ENCODE assay signal across 1 cellular context in genomic region chrX:123859828-123860505, GRCh38.
TF ChIP-seq lines count a peak whose summit lies in the region.

Gene XIAP (plus strand): TSS chrX:123860053. CDS start chrX:123885663, 25,610 bp downstream.

TF ChIP-seq in GM12878, 131 proteins besides CTCF, POLR2A, EP300 and RAD21 (continued from another document and continues in another):
- TF ChIP-seq ATF3 (IDR thresholded peaks at IDR 0.05; ENCODE audit: borderline replicate concordance, extremely low read depth, low read depth, low read length) (no peak), FOS (IDR thresholded peaks at IDR 0.05; ENCODE audit: borderline replicate concordance, extremely low read depth, insufficient read length) (no peak), CUX1 (IDR thresholded peaks at IDR 0.05; ENCODE audit: insufficient replicate concordance, low read depth, low read length) (no peak), HDAC6 (IDR thresholded peaks at IDR 0.05; ENCODE audit: unreplicated experiment) (no peak), ELK1 (IDR thresholded peaks at IDR 0.05; ENCODE audit: low read depth, low read length) (no peak), SRF (IDR thresholded peaks at IDR 0.05; ENCODE audit: low read depth in 2 of 2, low read length in 2 of 2) (no peak), BHLHE40 (IDR thresholded peaks at IDR 0.05; ENCODE audit: borderline replicate concordance in 1 of 2, low read depth in 2 of 2, low read length in 1 of 2) (peak in 1 of 2 experiments; percentile 58; a peak in 2 of 4 replicates), JUNB (IDR thresholded peaks at IDR 0.05) (no peak), PRDM15 (CRISPR knock-in tag; IDR thresholded peaks at IDR 0.05) (no peak), E2F8 (IDR thresholded peaks at IDR 0.05; ENCODE audit: low read depth, partially characterized antibody) (no peak), PBX3 (IDR thresholded peaks at IDR 0.05; ENCODE audit: insufficient replicate concordance, low read depth, low read length) (peak; percentile 69), SUPT20H (IDR thresholded peaks at IDR 0.05; ENCODE audit: borderline replicate concordance, control insufficient read depth, low read depth, low read length) (no peak), POLR2AphosphoS5 (IDR thresholded peaks at IDR 0.05; ENCODE audit: low read length) (peak; percentile 82), MXI1 (IDR thresholded peaks at IDR 0.05; ENCODE audit: low read depth, low read length) (peak; percentile 14), MTA2 (IDR thresholded peaks at IDR 0.05; ENCODE audit: low read depth) (no peak), MYC (IDR thresholded peaks at IDR 0.05; ENCODE audit: insufficient read depth, insufficient read length, insufficient replicate concordance, low read length, severe bottlenecking) (no peak), FOXM1 (IDR thresholded peaks at IDR 0.05; ENCODE audit: low read depth, low read length) (no peak), EGR1 (IDR thresholded peaks at IDR 0.05; ENCODE audit: borderline replicate concordance in 1 of 2, low read depth in 2 of 2, low read length in 2 of 2) (peak in 1 of 2 experiments; percentile 23; a peak in 1 of 3 replicates), RELA (IDR thresholded peaks at IDR 0.05; ENCODE audit: borderline replicate concordance, partially characterized antibody) (no peak), HDAC2 (IDR thresholded peaks at IDR 0.05) (no peak), IKZF2 (IDR thresholded peaks at IDR 0.05) (peak; percentile 39 to 41; a peak in 3 of 4 replicates), CBFB (IDR thresholded peaks at IDR 0.05; ENCODE audit: low read depth) (peak; percentile 26; the same call in 1 of the 2 replicates), SIX5 (IDR thresholded peaks at IDR 0.05; ENCODE audit: low read depth, low read length, severe bottlenecking) (no peak), ZBTB33 (IDR thresholded peaks at IDR 0.05) (no peak), ZBED1 (IDR thresholded peaks at IDR 0.05; ENCODE audit: borderline replicate concordance) (no peak), SPI1 (IDR thresholded peaks at IDR 0.05; ENCODE audit: borderline replicate concordance, insufficient read depth, low read depth, low read length) (peak; percentile 14; the same call in 1 of the 2 replicates), ESRRA (IDR thresholded peaks at IDR 0.05; ENCODE audit: low read length) (no peak), RBBP5 (conservative IDR thresholded peaks at IDR 0.05) (no peak), LARP7 (IDR thresholded peaks at IDR 0.05) (peak; percentile 19; the same call in 1 of the 2 replicates), IRF3 (IDR thresholded peaks at IDR 0.05) (no peak), SMC3 (IDR thresholded peaks at IDR 0.05; ENCODE audit: borderline replicate concordance, low read length) (no peak), ATF2 (IDR thresholded peaks at IDR 0.05; ENCODE audit: low read length) (no peak), GATAD2B (conservative IDR thresholded peaks at IDR 0.05; ENCODE audit: low read depth) (no peak; the same call in 1 of the 2 replicates), RB1 (IDR thresholded peaks at IDR 0.05; ENCODE audit: borderline replicate concordance) (0 out of 2 replicates have a peak, but pooled peaks have one; percentile 18), HDGF (IDR thresholded peaks at IDR 0.05) (peak; percentile 24; the same call in 1 of the 2 replicates), KDM1A (IDR thresholded peaks at IDR 0.05; ENCODE audit: borderline replicate concordance) (no peak), NR2C1 (IDR thresholded peaks at IDR 0.05) (no peak), PAX5 (IDR thresholded peaks at IDR 0.05; ENCODE audit: borderline replicate concordance, low read depth, low read length) (no peak), CHD4 (IDR thresholded peaks at IDR 0.05) (no peak), ZNF384 (IDR thresholded peaks at IDR 0.05; ENCODE audit: borderline replicate concordance, low read depth, low read length) (no peak), CHD1 (IDR thresholded peaks at IDR 0.05; ENCODE audit: low read depth, low read length) (no peak), TARDBP (IDR thresholded peaks at IDR 0.05; ENCODE audit: borderline replicate concordance) (no peak), BACH1 (IDR thresholded peaks at IDR 0.05; ENCODE audit: borderline replicate concordance) (no peak), RAD51 (IDR thresholded peaks at IDR 0.05) (no peak), IKZF1 (conservative IDR thresholded peaks at IDR 0.05) (peak; percentile 71), ASH2L (IDR thresholded peaks at IDR 0.05; ENCODE audit: borderline replicate concordance, low read depth) (no peak), NR2C2 (IDR thresholded peaks at IDR 0.05; ENCODE audit: borderline replicate concordance, control insufficient read depth, insufficient read length, low read depth) (no peak)
